ENCODE assay signal across 8 cellular contexts in the genomic region with DNA sequence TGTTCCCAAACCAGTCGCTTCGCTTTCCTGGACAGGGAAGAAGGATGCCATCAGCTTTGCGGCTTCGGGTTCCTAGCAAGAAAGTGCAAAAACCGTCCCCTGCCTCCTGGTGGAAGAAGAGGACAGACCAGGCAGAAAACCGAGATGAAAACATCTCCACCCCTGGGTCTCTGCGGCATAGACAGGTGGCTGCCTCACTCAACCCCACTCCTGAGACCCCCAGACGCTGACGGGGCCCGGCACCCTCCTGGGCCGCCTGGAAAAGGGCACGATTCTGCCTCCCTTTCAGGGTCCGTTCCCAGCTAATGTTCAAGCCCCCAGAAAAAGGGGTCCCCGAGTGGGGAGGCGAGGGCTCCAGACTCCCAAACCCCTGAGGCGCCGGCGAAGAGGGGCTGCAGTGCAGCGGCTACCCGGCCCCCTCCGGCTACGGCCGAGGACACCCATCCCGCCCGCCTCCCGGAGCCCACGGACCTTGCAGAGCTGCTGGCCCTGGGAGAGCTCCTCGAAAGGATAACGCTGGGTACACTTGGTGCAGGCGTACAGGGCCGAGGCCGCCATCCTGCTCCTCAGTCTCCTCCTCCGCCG. TPM values are rescaled to one million over a fixed set of nuclear protein-coding genes. Genes with fewer than 3 reads are reported as not detected.
DNase-seq lines count a peak whose midpoint lies in the region; ATAC-seq and TF ChIP-seq lines count a peak whose summit lies in the region.

No MANE protein-coding gene starts in this region.

- H3K27ac ChIP-seq in upper lobe of left lung, result peak overlapping the region; percentile 97 to 100 (median 98)

- peak in 2 of 3 donors; percentile 8 to 9 for DNase-seq in stimulated activated CD4-positive, alpha-beta T cell treated with anti-CD3 and anti-CD28 coated beads, Interleukin-12 subunit alpha, Interleukin-12 subunit beta, amount 100 ng/mL, for 48 hours (ENCODE audit: low read depth in 2 of 3, low spot score in 1 of 3)
- no peak for DNase-seq in stimulated activated CD4-positive, alpha-beta T cell treated with anti-CD3 and anti-CD28 coated beads, Interleukin-4, amount 100 ng/mL, for 4 hours
- no peak for DNase-seq in LNCaP clone FGC (ENCODE audit: low read depth)
- peak; percentile 82 for DNase-seq in activated CD4-positive, alpha-beta T cell treated with anti-CD3 and anti-CD28 coated beads, Interleukin-2, amount 10 ng/mL, durations not matched to agents 24 days and 14 days
- no peak for DNase-seq in epithelial cell of proximal tubule (ENCODE audit: low read depth)
- DNase-seq in naive thymus-derived CD8-positive, alpha-beta T cell, result peak in 6 of 10 donors; percentile 7 to 43 (median 27)
- DNase-seq in upper lobe of left lung, result peak in 1 of 2 donors; percentile 26

- H3K27me3 ChIP-seq in upper lobe of left lung, result no peaks in the 10 kb centered on the region

- H3K27ac Mint-ChIP-seq in activated CD4-positive, alpha-beta T cell treated with anti-CD3 and anti-CD28 coated beads, Interleukin-2, amount 10 ng/mL, durations not matched to agents 24 days and 14 days, result peak overlapping the region; percentile 100
- peak overlapping the region; percentile 84 to 100 (median 100) for H3K27ac Mint-ChIP-seq in naive thymus-derived CD8-positive, alpha-beta T cell

- H3K4me1 Mint-ChIP-seq in activated CD4-positive, alpha-beta T cell treated with anti-CD3 and anti-CD28 coated beads, Interleukin-2, amount 10 ng/mL, durations not matched to agents 24 days and 14 days, result peaks cover 43% of the 10 kb centered on the region
- peaks cover 24 to 63% (median 53%) of the 10 kb centered on the region in 4 donors for H3K4me1 Mint-ChIP-seq in naive thymus-derived CD8-positive, alpha-beta T cell

- H3K36me3 Mint-ChIP-seq in activated CD4-positive, alpha-beta T cell treated with anti-CD3 and anti-CD28 coated beads, Interleukin-2, amount 10 ng/mL, durations not matched to agents 24 days and 14 days (ENCODE audit: low read depth), result peaks cover 57% of the 10 kb centered on the region
- peaks cover 0 to 44% (median 10%) of the 10 kb centered on the region in 3 donors for H3K36me3 Mint-ChIP-seq in naive thymus-derived CD8-positive, alpha-beta T cell

- intact Hi-C loops in activated CD4-positive, alpha-beta T cell treated with anti-CD3 and anti-CD28 coated beads, Interleukin-2, amount 10 ng/mL, durations not matched to agents 24 days and 14 days (cut with micrococcal nuclease), result loop anchor here (1.0 kb wide), 6 partner anchors 554 to 816 kb away; partner anchors contain the start of genes CWC15, JRKL, KDM4D and MAML2

- ATAC-seq in naive thymus-derived CD8-positive, alpha-beta T cell, result no peak
- ATAC-seq in upper lobe of left lung (ENCODE audit: low FRiP score in 2 of 2), result no peak
- no peak for ATAC-seq in GM18517 (IDR thresholded peaks at IDR 0.05; ENCODE audit: unreplicated experiment)

- no peak for TF ChIP-seq EP300 in upper lobe of left lung (IDR thresholded peaks at IDR 0.05)

- peak; percentile 16; the same call in 1 of the 2 replicates for TF ChIP-seq CTCF in LNCaP clone FGC (IDR thresholded peaks at IDR 0.05; ENCODE audit: control insufficient read depth, extremely low read depth, insufficient read depth)
- TF ChIP-seq CTCF in epithelial cell of proximal tubule (conservative IDR thresholded peaks at IDR 0.05; ENCODE audit: low read depth, low read length), result peak; percentile 43
- TF ChIP-seq CTCF in upper lobe of left lung (IDR thresholded peaks at IDR 0.05), result peak in 1 of 6 experiments; percentile 27

- 2% methylated on average over 12 to 14 of the region's 34 CpGs for WGBS in upper lobe of left lung, 2 donors

- TF ChIP-seq POLR2A in upper lobe of left lung (IDR thresholded peaks at IDR 0.05), result no peak

- peaks cover 20 to 31% (median 24%) of the 10 kb centered on the region in 4 donors for H3K4me1 ChIP-seq in upper lobe of left lung

- H3K9me3 Mint-ChIP-seq in activated CD4-positive, alpha-beta T cell treated with anti-CD3 and anti-CD28 coated beads, Interleukin-2, amount 10 ng/mL, durations not matched to agents 24 days and 14 days, result no peaks in the 10 kb centered on the region
- no peaks in the 10 kb centered on the region for H3K9me3 Mint-ChIP-seq in naive thymus-derived CD8-positive, alpha-beta T cell

- peak overlapping the region; percentile 98 for H3K4me3 Mint-ChIP-seq in activated CD4-positive, alpha-beta T cell treated with anti-CD3 and anti-CD28 coated beads, Interleukin-2, amount 10 ng/mL, durations not matched to agents 24 days and 14 days
- H3K4me3 Mint-ChIP-seq in naive thymus-derived CD8-positive, alpha-beta T cell, result peak overlapping the region; percentile 85 to 100 (median 100)

- peaks cover 5 to 35% (median 15%) of the 10 kb centered on the region in 4 donors for H3K36me3 ChIP-seq in upper lobe of left lung

- H3K4me3 ChIP-seq in LNCaP clone FGC (ENCODE audit: low read depth, low read length), result peak overlapping the region; percentile 86
- H3K4me3 ChIP-seq in epithelial cell of proximal tubule (ENCODE audit: low read depth, low read length), result peak overlapping the region; percentile 96
- H3K4me3 ChIP-seq in upper lobe of left lung, result peak overlapping the region; percentile 69 to 74 (median 72)

- POLR2A ChIA-PET in naive thymus-derived CD8-positive, alpha-beta T cell (lab: Charles Lee), result interaction anchor here (0.9 to 4.6 kb wide), 19 partner anchors 9 to 865 kb away, joined by 3 to 76 read pairs (median 6); partner anchors contain the start of genes CCDC82, CWC15, ENDOD1 and JRKL

- H3K27me3 Mint-ChIP-seq in activated CD4-positive, alpha-beta T cell treated with anti-CD3 and anti-CD28 coated beads, Interleukin-2, amount 10 ng/mL, durations not matched to agents 24 days and 14 days, result no peaks in the 10 kb centered on the region
- H3K27me3 Mint-ChIP-seq in naive thymus-derived CD8-positive, alpha-beta T cell, result peaks cover 0 to 4% (median 0%) of the 10 kb centered on the region in 5 donors

- H3K9me3 ChIP-seq in upper lobe of left lung, result no peaks in the 10 kb centered on the region

RNA-seq across cellular contexts. Expression of gene FAM76B, which starts 0.6 kb away (rescaled TPM):
- 39.1 and 43.0 TPM in 2 replicates for total RNA-seq in activated CD4-positive, alpha-beta T cell treated with anti-CD3 and anti-CD28 coated beads, Interleukin-2, amount 10 ng/mL, durations not matched to agents 24 days and 14 days
- 20.1 and 21.9 TPM in 2 replicates for total RNA-seq in epithelial cell of proximal tubule
- 10 to 100 TPM; 54.6 to 58.8 TPM for total RNA-seq in naive thymus-derived CD8-positive, alpha-beta T cell
- 10 to 100 TPM; 11.7 to 12.1 (median 11.7) TPM for polyA plus RNA-seq in naive thymus-derived CD8-positive, alpha-beta T cell
- total RNA-seq in upper lobe of left lung, result 10 to 100 TPM; 16.2 to 82.8 (median 25.4) TPM

RNA-seq across cellular contexts. Expression of gene CEP57, which starts 1.3 kb away (rescaled TPM):
- 75.7 and 87.6 TPM in 2 replicates for total RNA-seq in activated CD4-positive, alpha-beta T cell treated with anti-CD3 and anti-CD28 coated beads, Interleukin-2, amount 10 ng/mL, durations not matched to agents 24 days and 14 days
- total RNA-seq in epithelial cell of proximal tubule (41.0 and 46.1 TPM in 2 replicates), upper lobe of left lung (10 to 100 TPM; 20.7 to 71.8 (median 37.9) TPM)
- total RNA-seq in naive thymus-derived CD8-positive, alpha-beta T cell, result 10 to 100 TPM; 68.4 to 82.5 TPM
- 10 to 100 TPM; 53.0 to 64.2 (median 60.8) TPM for polyA plus RNA-seq in naive thymus-derived CD8-positive, alpha-beta T cell

Comparison
In these comparisons a context has a peak if more than half of its experiments do, and no peak if none do; other contexts are left out.
1. DNase-seq: peak in stimulated activated CD4-positive, alpha-beta T cell treated with anti-CD3 and anti-CD28 coated beads, Interleukin-12 subunit alpha, Interleukin-12 subunit beta, amount 100 ng/mL, for 48 hours (2 of 3), activated CD4-positive, alpha-beta T cell treated with anti-CD3 and anti-CD28 coated beads, Interleukin-2, amount 10 ng/mL, durations not matched to agents 24 days and 14 days (single experiment) and naive thymus-derived CD8-positive, alpha-beta T cell (6 of 10); none in stimulated activated CD4-positive, alpha-beta T cell treated with anti-CD3 and anti-CD28 coated beads, Interleukin-4, amount 100 ng/mL, for 4 hours (0 of 2), LNCaP clone FGC (single experiment) and epithelial cell of proximal tubule (single experiment).
2. Peak in every context shown above with its lines, with median percentiles within 50 percentile points of each other: H3K4me3 ChIP-seq.